Comparison of ENCODE assay signal across 21 cellular contexts in genomic region chr6:65501045-65501444, GRCh38.
DNase-seq lines count a peak whose midpoint lies in the region; ATAC-seq and TF ChIP-seq lines count a peak whose summit lies in the region.
"Had no signal": no experiment of that assay in that cellular context is flagged by ENCODE, and none has a peak within 500 bp of the region (broad histone marks: within the 10 kb centered on the region; RNA-seq: fewer than 3 reads in every experiment).

No MANE protein-coding gene starts in this region.

- no peaks in the 10 kb centered on the region for H4K20me1 ChIP-seq in SU-DHL-6 (ENCODE audit: low read depth, low read length)

- H3K4me1 ChIP-seq in vagina: no peaks in the 10 kb centered on the region
- H3K4me1 ChIP-seq: SJCRH30 had no signal

- intact Hi-C loops in vagina (cut with DNase I): no loop called here

- no peak for TF ChIP-seq POLR2A in vagina (IDR thresholded peaks at IDR 0.05)

- H3K9me3 ChIP-seq in SU-DHL-6 (ENCODE audit: insufficient read depth, low read length) (no peaks in the 10 kb centered on the region), vagina (no peaks in the 10 kb centered on the region)
- H3K9me3 ChIP-seq: SJCRH30 had no signal

- H3F3A ChIP-seq in SU-DHL-6 (ENCODE audit: insufficient read depth): no peaks in the 10 kb centered on the region

- peak; percentile 65 for ATAC-seq in GM18511 (IDR thresholded peaks at IDR 0.05; ENCODE audit: unreplicated experiment)
- ATAC-seq in GM21786 (IDR thresholded peaks at IDR 0.05; ENCODE audit: unreplicated experiment): peak; percentile 68
- ATAC-seq in HG03196 (IDR thresholded peaks at IDR 0.05; ENCODE audit: unreplicated experiment): peak; percentile 60

- DNase-seq in vagina (ENCODE audit: extremely low spot score in 2 of 2) (no peak), NCI-H446 (lab: John Stamatoyannopoulos, UW) (no peak)
- no peak for DNase-seq in activated CD8-positive, alpha-beta memory T cell treated with anti-CD3 and anti-CD28 coated beads, Interleukin-2, amount 50 U/mL, for 48 hours
- DNase-seq: 8988T; Calu3; CD8-positive, alpha-beta memory T cell; GDM1; NCI-H1105; NCI-H2029 treated with DMSO at 0.1 percent for 48 hours; NCI-H2171; NCI-H446 treated with DMSO at 0.1 percent for 48 hours; NCI-H526 treated with DMSO at 0.1 percent for 48 hours; OCI-M1; SJCRH30; T-helper 1 cell; T-helper 9 cell had no signal

- TF ChIP-seq CTCF in SU-DHL-6 (IDR thresholded peaks at IDR 0.05; ENCODE audit: insufficient read depth, low read length, poor library complexity, severe bottlenecking) (no peak), vagina (IDR thresholded peaks at IDR 0.05) (no peak)

- H3K9ac ChIP-seq in SU-DHL-6 (ENCODE audit: low read length): no peak overlapping the region

- H3K4me2 ChIP-seq in SU-DHL-6 (ENCODE audit: low read depth, low read length, poor library complexity, severe bottlenecking): no peak overlapping the region

- no peaks in the 10 kb centered on the region for H3K79me2 ChIP-seq in SU-DHL-6 (ENCODE audit: insufficient read depth, low read length)

- H3K27me3 ChIP-seq in SU-DHL-6 (ENCODE audit: low read length) (no peaks in the 10 kb centered on the region), vagina (no peaks in the 10 kb centered on the region)
- H3K27me3 ChIP-seq: SJCRH30 had no signal

- H3K4me3 ChIP-seq in SU-DHL-6 (ENCODE audit: insufficient read depth, low read length, poor library complexity, severe bottlenecking) (no peak overlapping the region), vagina (no peak overlapping the region)
- H3K4me3 ChIP-seq: SJCRH30 had no signal

- no peaks in the 10 kb centered on the region for H3K9me2 ChIP-seq in SU-DHL-6 (replicated peaks; ENCODE audit: insufficient read depth, low read length)

- H3K36me3 ChIP-seq in SU-DHL-6 (ENCODE audit: low read length) (no peaks in the 10 kb centered on the region), vagina (no peaks in the 10 kb centered on the region)
- H3K36me3 ChIP-seq: SJCRH30 had no signal

- H3K27ac ChIP-seq in SU-DHL-6 (ENCODE audit: low read depth, low read length) (no peak overlapping the region), vagina (no peak overlapping the region)
- H3K27ac ChIP-seq: C4-2B, SJCRH30 had no signal

- H2AFZ ChIP-seq in SU-DHL-6 (ENCODE audit: low read depth, low read length, severe bottlenecking): peak overlapping the region; percentile 34
